Comparison of ENCODE assay signal across 1 cellular context in the genomic region with DNA sequence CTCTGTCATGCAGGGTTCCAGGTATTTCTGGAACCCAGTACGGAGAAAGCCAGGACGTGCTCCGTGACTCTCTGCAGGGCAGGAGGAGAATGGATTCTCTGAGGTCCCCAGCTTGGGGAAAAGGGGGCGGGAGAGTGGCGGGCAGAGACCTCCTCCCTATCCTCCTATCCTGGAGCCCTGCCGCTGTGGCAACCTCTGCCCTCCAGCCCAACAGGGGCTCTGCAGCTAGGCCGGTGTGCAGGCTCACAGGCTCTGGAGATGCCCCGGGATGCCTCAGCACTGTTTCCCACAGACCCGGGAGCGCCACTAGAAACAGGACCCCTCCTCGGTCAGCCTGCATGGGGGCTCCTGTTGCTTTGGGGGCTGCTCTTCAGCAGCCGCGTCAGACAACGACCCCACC.
TF ChIP-seq lines count a peak whose summit lies in the region.

No MANE protein-coding gene starts in this region.

TF ChIP-seq in K562, 482 proteins besides CTCF, POLR2A, EP300 and RAD21:
- TF ChIP-seq, protein P1, sequence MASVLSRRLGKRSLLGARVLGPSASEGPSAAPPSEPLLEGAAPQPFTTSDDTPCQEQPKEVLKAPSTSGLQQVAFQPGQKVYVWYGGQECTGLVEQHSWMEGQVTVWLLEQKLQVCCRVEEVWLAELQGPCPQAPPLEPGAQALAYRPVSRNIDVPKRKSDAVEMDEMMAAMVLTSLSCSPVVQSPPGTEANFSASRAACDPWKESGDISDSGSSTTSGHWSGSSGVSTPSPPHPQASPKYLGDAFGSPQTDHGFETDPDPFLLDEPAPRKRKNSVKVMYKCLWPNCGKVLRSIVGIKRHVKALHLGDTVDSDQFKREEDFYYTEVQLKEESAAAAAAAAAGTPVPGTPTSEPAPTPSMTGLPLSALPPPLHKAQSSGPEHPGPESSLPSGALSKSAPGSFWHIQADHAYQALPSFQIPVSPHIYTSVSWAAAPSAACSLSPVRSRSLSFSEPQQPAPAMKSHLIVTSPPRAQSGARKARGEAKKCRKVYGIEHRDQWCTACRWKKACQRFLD (CRISPR knock-in tag; IDR thresholded peaks at IDR 0.05): no peak
- peak; percentile 48 for TF ChIP-seq POLR2G (IDR thresholded peaks at IDR 0.05; ENCODE audit: low read depth, low read length)
- TF ChIP-seq, protein P2, sequence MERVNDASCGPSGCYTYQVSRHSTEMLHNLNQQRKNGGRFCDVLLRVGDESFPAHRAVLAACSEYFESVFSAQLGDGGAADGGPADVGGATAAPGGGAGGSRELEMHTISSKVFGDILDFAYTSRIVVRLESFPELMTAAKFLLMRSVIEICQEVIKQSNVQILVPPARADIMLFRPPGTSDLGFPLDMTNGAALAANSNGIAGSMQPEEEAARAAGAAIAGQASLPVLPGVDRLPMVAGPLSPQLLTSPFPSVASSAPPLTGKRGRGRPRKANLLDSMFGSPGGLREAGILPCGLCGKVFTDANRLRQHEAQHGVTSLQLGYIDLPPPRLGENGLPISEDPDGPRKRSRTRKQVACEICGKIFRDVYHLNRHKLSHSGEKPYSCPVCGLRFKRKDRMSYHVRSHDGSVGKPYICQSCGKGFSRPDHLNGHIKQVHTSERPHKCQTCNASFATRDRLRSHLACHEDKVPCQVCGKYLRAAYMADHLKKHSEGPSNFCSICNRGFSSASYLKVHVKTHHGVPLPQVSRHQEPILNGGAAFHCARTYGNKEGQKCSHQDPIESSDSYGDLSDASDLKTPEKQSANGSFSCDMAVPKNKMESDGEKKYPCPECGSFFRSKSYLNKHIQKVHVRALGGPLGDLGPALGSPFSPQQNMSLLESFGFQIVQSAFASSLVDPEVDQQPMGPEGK (CRISPR knock-in tag; IDR thresholded peaks at IDR 0.05; ENCODE audit: borderline replicate concordance): no peak
